ENCODE assay signal across 8 cellular contexts in the genomic region with DNA sequence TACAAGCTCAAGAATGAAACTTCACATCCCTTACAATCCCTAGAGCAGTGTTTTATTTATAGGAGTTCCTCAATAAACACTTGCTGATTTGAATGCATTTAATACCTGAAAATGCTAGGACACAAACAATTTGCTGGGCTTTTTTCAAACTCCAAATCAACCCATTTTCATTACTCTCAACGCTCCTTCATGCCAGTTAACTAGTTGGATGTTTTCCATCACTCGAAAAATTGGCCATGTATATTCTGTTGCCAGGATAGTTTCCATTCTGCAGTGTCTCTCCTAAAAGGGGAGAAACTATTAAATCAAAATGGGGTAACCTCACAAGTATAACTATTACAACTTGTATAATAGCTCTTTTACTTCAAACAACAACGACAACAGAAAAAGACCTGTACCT. TPM values are rescaled to one million over a fixed set of nuclear protein-coding genes. Genes with fewer than 3 reads are reported as not detected.
A peak's percentile ranks its signal among the peaks of the same experiment; 100 is the strongest.
DNase-seq lines count a peak whose midpoint lies in the region; ATAC-seq and TF ChIP-seq lines count a peak whose summit lies in the region.

No MANE protein-coding gene starts in this region.

- no peak for ATAC-seq in GM21515 (IDR thresholded peaks at IDR 0.05; ENCODE audit: unreplicated experiment)

- no peak for TF ChIP-seq CTCF in AG04449 (IDR thresholded peaks at IDR 0.05; ENCODE audit: insufficient read depth, low read length, missing control alignments)
- TF ChIP-seq CTCF in cardiac fibroblast (IDR thresholded peaks at IDR 0.05; ENCODE audit: low read depth, low read length), result no peak

- H3K4me1 ChIP-seq in muscle layer of duodenum (ENCODE audit: control insufficient read depth in 1 of 2, insufficient read depth in 2 of 2, low read length in 2 of 2), result peaks cover 0 to 22% of the 10 kb centered on the region in 2 donors

- H3K36me3 ChIP-seq in muscle layer of duodenum (ENCODE audit: control insufficient read depth in 1 of 2, insufficient read depth in 2 of 2, low read length in 2 of 2), result peaks cover 0 to 15% of the 10 kb centered on the region in 2 donors

- H3K9me3 ChIP-seq in muscle layer of duodenum (ENCODE audit: control insufficient read depth in 1 of 2, low read length in 2 of 2), result no peaks in the 10 kb centered on the region

- H3K4me1 Mint-ChIP-seq in IgD-negative memory B cell, result peaks cover 13 to 23% (median 14%) of the 10 kb centered on the region in 3 donors

- H3K36me3 Mint-ChIP-seq in IgD-negative memory B cell, result peaks cover 11% of the 10 kb centered on the region

- H3K27ac ChIP-seq in muscle layer of duodenum (ENCODE audit: low read length), result peak overlapping the region; percentile 97

- H3K4me3 ChIP-seq in AG04449 (ENCODE audit: low read depth, low read length), result peak overlapping the region; percentile 76
- H3K4me3 ChIP-seq in cardiac fibroblast (replicated peaks in 1 of 2; ENCODE audit: low read depth in 2 of 2, low read length in 2 of 2), result peak overlapping the region; percentile 69 to 77
- peak overlapping the region; percentile 75 to 76 for H3K4me3 ChIP-seq in muscle layer of duodenum (ENCODE audit: low read depth in 1 of 2, low read length in 2 of 2)

- peaks cover 0 to 1% (median 0%) of the 10 kb centered on the region in 3 donors for H3K9me3 Mint-ChIP-seq in IgD-negative memory B cell

- DNase-seq in AG04449 (ENCODE audit: low read depth, low spot score) (no peak), cardiac fibroblast (ENCODE audit: low read depth in 2 of 2) (no peak), retina (no peak), NCI-H748 (lab: John Stamatoyannopoulos, UW; ENCODE audit: unreplicated experiment) (no peak), NCI-H510A treated with DMSO at 0.1 percent for 48 hours (lab: John Stamatoyannopoulos, UW) (no peak)

- H3K27me3 Mint-ChIP-seq in IgD-negative memory B cell, result no peaks in the 10 kb centered on the region

- peak overlapping the region; percentile 91 to 98 (median 95) for H3K4me3 Mint-ChIP-seq in IgD-negative memory B cell

- no peaks in the 10 kb centered on the region for H3K27me3 ChIP-seq in muscle layer of duodenum (ENCODE audit: low read depth, low read length)

- POLR2A ChIA-PET in AG04449 (lab: Yijun Ruan, JAX), result no interaction called here

- peak overlapping the region; percentile 88 to 99 (median 97) for H3K27ac Mint-ChIP-seq in IgD-negative memory B cell

- CTCF ChIA-PET in AG04449 (lab: Yijun Ruan, JAX), result interaction anchor here (0.6 kb wide), 1 partner anchor 94 kb away, joined by 3 read pairs; no protein-coding TSS in a partner anchor

RNA-seq across cellular contexts. Expression of a gene that starts 1.2 kb away (rescaled TPM):
- 8.7 TPM for polyA plus RNA-seq in IgD-negative memory B cell
